In the genomic region with DNA sequence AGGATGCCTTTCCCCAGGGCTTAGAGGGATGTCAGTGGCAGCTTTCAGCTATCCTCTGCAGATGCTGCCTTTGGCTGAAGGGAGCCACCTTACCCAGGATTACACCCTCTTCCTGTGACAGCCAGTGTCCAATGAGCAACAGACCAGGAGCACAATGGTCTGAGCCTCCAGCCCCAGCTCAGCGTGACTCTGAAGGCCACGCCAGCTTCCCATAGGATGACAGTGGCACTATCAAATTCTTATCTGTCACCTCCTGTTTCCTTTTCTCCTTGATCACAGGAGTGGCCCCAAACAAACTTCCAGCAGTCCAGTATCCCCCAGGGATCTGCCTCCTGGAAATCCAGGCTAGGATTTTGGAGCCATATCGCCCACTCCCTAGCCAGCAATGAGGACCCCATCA, we compare ENCODE assay signal across 30 cellular contexts.
"Had no signal": no experiment of that assay in that cellular context is flagged by ENCODE, and none has a peak within 500 bp of the region (broad histone marks: within the 10 kb centered on the region; RNA-seq: fewer than 3 reads in every experiment).

No MANE protein-coding gene starts in this region.

- ATAC-seq: activated CD4-positive, CD25-positive, alpha-beta regulatory T cell treated with anti-CD3 and anti-CD28 coated beads, Interleukin-2, amount 50 U/mL, for 24 hours; activated CD8-positive, alpha-beta T cell treated with anti-CD3 and anti-CD28 coated beads for 36 hours; activated T-cell treated with anti-CD3 and anti-CD28 coated beads, Interleukin-2, amount 50 U/mL, for 4 hours; activated T-helper 17 cell treated with anti-CD3 and anti-CD28 coated beads, Interleukin-2, amount 50 U/mL, for 72 hours; gastroesophageal sphincter; T-helper 17 cell had no signal

- H3K4me1 ChIP-seq: esophagus squamous epithelium, gastroesophageal sphincter had no signal

- DNase-seq: activated B cell treated with CpG ODN at 0.5 μM for 24 hours; activated CD4-positive, alpha-beta T cell treated with anti-CD3 and anti-CD28 coated beads for 48 hours; activated CD4-positive, alpha-beta T cell treated with anti-CD3 and anti-CD28 coated beads, Interleukin-2, amount 50 U/mL, for 1 hour; activated CD4-positive, alpha-beta T cell treated with anti-CD3 and anti-CD28 coated beads, Interleukin-2, amount 50 U/mL, for 48 hours; activated CD8-positive, alpha-beta memory T cell treated with anti-CD3 and anti-CD28 coated beads for 24 hours; activated CD8-positive, alpha-beta T cell treated with anti-CD3 and anti-CD28 coated beads for 36 hours; activated effector memory CD4-positive, alpha-beta T cell treated with Interleukin-2 at 50 U/mL for 16 hours; activated gamma-delta T cell treated with Interleukin-2 at 50 U/mL for 16 hours; activated naive CD4-positive, alpha-beta T cell treated with anti-CD3 and anti-CD28 coated beads, Interleukin-2, amount 50 U/mL, for 16 hours; activated naive CD4-positive, alpha-beta T cell treated with Interleukin-2 at 50 U/mL for 16 hours; activated T-cell treated with anti-CD3 and anti-CD28 coated beads, Interleukin-2, amount 50 U/mL, for 4 hours; amniotic stem cell; anterior cingulate cortex; brain microvascular endothelial cell; dorsolateral prefrontal cortex; effector memory CD4-positive, alpha-beta T cell; esophagus squamous epithelium; foreskin melanocyte; T-helper 1 cell; T-helper 17 cell; T1000; WERI-Rb-1 had no signal

- H3K36me3 ChIP-seq: brain microvascular endothelial cell, esophagus squamous epithelium, gastroesophageal sphincter, WERI-Rb-1 had no signal

- H3K27me3 ChIP-seq: brain microvascular endothelial cell had no signal

- FAIRE-seq: astrocyte, bronchial epithelial cell, endothelial cell of umbilical vein had no signal

- H3K27ac ChIP-seq: brain microvascular endothelial cell, coronary artery, dorsolateral prefrontal cortex, epithelial cell of prostate, esophagus squamous epithelium, gastroesophageal sphincter, WERI-Rb-1 had no signal

- H3K9me3 ChIP-seq: esophagus squamous epithelium, gastroesophageal sphincter had no signal

- H3K4me3 ChIP-seq: coronary artery, dorsolateral prefrontal cortex, esophagus squamous epithelium, gastroesophageal sphincter had no signal
